In genomic region chr11:82398300-82398815, GRCh38 we compare ENCODE assay signal across 18 cellular contexts.
A peak's percentile ranks its signal among the peaks of the same experiment; 100 is the strongest.
DNase-seq lines count a peak whose midpoint lies in the region; ATAC-seq, FAIRE-seq and TF ChIP-seq lines count a peak whose summit lies in the region.
"Had no signal": no experiment of that assay in that cellular context is flagged by ENCODE, and none has a peak within 500 bp of the region (broad histone marks: within the 10 kb centered on the region; RNA-seq: fewer than 3 reads in every experiment).

No MANE protein-coding gene starts in this region.

- intact Hi-C loops in left ventricle myocardium superior (cut with micrococcal nuclease) (no loop called here), pancreas (cut with DNase I) (no loop called here), posterior vena cava (cut with DNase I) (no loop called here)

- no peak for FAIRE-seq in pancreas (lab: Jason Lieb, UNC)

- DNase-seq in A172 (ENCODE audit: low spot score) (peak; percentile 51), SKM-1 (lab: John Stamatoyannopoulos, UW; ENCODE audit: unreplicated experiment) (peak; percentile 45), left ventricle myocardium superior (no peak), pancreas (no peak), posterior vena cava (ENCODE audit: low spot score) (no peak)
- DNase-seq in activated CD4-positive, alpha-beta T cell treated with anti-CD3 and anti-CD28 coated beads, Interleukin-2, amount 50 U/mL, for 4 hours, result no peak
- DNase-seq in stimulated activated CD4-positive, alpha-beta T cell treated with anti-CD3 and anti-CD28 coated beads, Interleukin-2, amount 100 ng/mL, for 48 hours, result no peak
- DNase-seq in stimulated activated CD4-positive, alpha-beta T cell treated with anti-CD3 and anti-CD28 coated beads, Interleukin-4, amount 100 ng/mL, for 24 hours, result no peak
- DNase-seq: activated CD4-positive, CD25-positive, alpha-beta regulatory T cell; CD4-positive, CD25-positive, alpha-beta regulatory T cell; DMS53; effector memory CD4-positive, alpha-beta T cell; naive B cell; NCI-H2029; NCI-H524 treated with DMSO at 0.1 percent for 48 hours; SIG-M5; stimulated activated naive CD8-positive, alpha-beta T cell treated with anti-CD3 and anti-CD28 coated beads, Interleukin-15, Interleukin-2, amounts not matched to agents 100 U/mL and 50 U/mL, for 24 hours; uterus had no signal

- ATAC-seq in left ventricle myocardium superior, result peak; percentile 68
- peak in 3 of 4 donors; percentile 28 to 77 (median 48) for ATAC-seq in pancreas
- ATAC-seq: stimulated activated naive CD8-positive, alpha-beta T cell treated with anti-CD3 and anti-CD28 coated beads, Interleukin-15, Interleukin-2, amounts not matched to agents 100 U/mL and 50 U/mL, for 24 hours had no signal

- no peak overlapping the region for H3K27ac ChIP-seq in pancreas

- no peaks in the 10 kb centered on the region for H3K4me1 ChIP-seq in pancreas

- H3K4me3 ChIP-seq in pancreas, result no peak overlapping the region
- H3K4me3 ChIP-seq: uterus had no signal

- H3K36me3 ChIP-seq in pancreas, result no peaks in the 10 kb centered on the region
- H3K36me3 ChIP-seq: uterus had no signal

- 69 to 76% methylated on average over 4 of the region's 4 CpGs for WGBS in pancreas, 2 donors

- TF ChIP-seq CTCF in pancreas (IDR thresholded peaks at IDR 0.05), result no peak

- H3K27me3 ChIP-seq in pancreas, result no peaks in the 10 kb centered on the region
- H3K27me3 ChIP-seq: uterus had no signal

- no peaks in the 10 kb centered on the region for H3K9me3 ChIP-seq in pancreas
- H3K9me3 ChIP-seq: uterus had no signal

Comparison
In these comparisons a context has a peak if more than half of its experiments do, and no peak if none do; other contexts are left out.
1. DNase-seq: peak in A172 (single experiment) and SKM-1 (single experiment); none in left ventricle myocardium superior (single experiment), pancreas (0 of 6), activated CD4-positive, alpha-beta T cell treated with anti-CD3 and anti-CD28 coated beads, Interleukin-2, amount 50 U/mL, for 4 hours (0 of 2), stimulated activated CD4-positive, alpha-beta T cell treated with anti-CD3 and anti-CD28 coated beads, Interleukin-2, amount 100 ng/mL, for 48 hours (0 of 2), stimulated activated CD4-positive, alpha-beta T cell treated with anti-CD3 and anti-CD28 coated beads, Interleukin-4, amount 100 ng/mL, for 24 hours (single experiment) and posterior vena cava (single experiment).